ENCODE assay signal across 1 cellular context in genomic region chr1:36099681-36100341, GRCh38.
A peak's percentile ranks its signal among the peaks of the same experiment; 100 is the strongest.
TF ChIP-seq lines count a peak whose summit lies in the region.

No MANE protein-coding gene starts in this region.

TF ChIP-seq in K562, 482 proteins besides CTCF, POLR2A, EP300 and RAD21 (continued from another document and continues in another):
- TF ChIP-seq, protein P1, sequence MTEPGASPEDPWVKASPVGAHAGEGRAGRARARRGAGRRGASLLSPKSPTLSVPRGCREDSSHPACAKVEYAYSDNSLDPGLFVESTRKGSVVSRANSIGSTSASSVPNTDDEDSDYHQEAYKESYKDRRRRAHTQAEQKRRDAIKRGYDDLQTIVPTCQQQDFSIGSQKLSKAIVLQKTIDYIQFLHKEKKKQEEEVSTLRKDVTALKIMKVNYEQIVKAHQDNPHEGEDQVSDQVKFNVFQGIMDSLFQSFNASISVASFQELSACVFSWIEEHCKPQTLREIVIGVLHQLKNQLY (CRISPR knock-in tag; conservative IDR thresholded peaks at IDR 0.05) = 0 out of 4 replicates have a peak, but pooled peaks of 1 of the 2 experiments have one; percentile 76
- peak; percentile 34 for TF ChIP-seq BHLHE40 (IDR thresholded peaks at IDR 0.05; ENCODE audit: low read length)
- TF ChIP-seq PHB2 (IDR thresholded peaks at IDR 0.05; ENCODE audit: low read depth) = 0 out of 2 replicates have a peak, but pooled peaks have one; percentile 56
- peak; percentile 79; the same call in 1 of the 2 replicates for TF ChIP-seq ZNF830 (CRISPR knock-in tag; IDR thresholded peaks at IDR 0.05)
- TF ChIP-seq SMARCA4 (IDR thresholded peaks at IDR 0.05) = no peak
- no peak for TF ChIP-seq SP2 (IDR thresholded peaks at IDR 0.05; ENCODE audit: extremely low read depth, low read depth, low read length, poor library complexity, severe bottlenecking)
- TF ChIP-seq MAFK (IDR thresholded peaks at IDR 0.05; ENCODE audit: low read length) = peak; percentile 10; the same call in 1 of the 2 replicates
- no peak for TF ChIP-seq ATF1 (CRISPR knock-in tag; IDR thresholded peaks at IDR 0.05)
- peak; percentile 45; the same call in 1 of the 2 replicates for TF ChIP-seq ATF1 (tag; IDR thresholded peaks at IDR 0.05)
- TF ChIP-seq, protein P2, sequence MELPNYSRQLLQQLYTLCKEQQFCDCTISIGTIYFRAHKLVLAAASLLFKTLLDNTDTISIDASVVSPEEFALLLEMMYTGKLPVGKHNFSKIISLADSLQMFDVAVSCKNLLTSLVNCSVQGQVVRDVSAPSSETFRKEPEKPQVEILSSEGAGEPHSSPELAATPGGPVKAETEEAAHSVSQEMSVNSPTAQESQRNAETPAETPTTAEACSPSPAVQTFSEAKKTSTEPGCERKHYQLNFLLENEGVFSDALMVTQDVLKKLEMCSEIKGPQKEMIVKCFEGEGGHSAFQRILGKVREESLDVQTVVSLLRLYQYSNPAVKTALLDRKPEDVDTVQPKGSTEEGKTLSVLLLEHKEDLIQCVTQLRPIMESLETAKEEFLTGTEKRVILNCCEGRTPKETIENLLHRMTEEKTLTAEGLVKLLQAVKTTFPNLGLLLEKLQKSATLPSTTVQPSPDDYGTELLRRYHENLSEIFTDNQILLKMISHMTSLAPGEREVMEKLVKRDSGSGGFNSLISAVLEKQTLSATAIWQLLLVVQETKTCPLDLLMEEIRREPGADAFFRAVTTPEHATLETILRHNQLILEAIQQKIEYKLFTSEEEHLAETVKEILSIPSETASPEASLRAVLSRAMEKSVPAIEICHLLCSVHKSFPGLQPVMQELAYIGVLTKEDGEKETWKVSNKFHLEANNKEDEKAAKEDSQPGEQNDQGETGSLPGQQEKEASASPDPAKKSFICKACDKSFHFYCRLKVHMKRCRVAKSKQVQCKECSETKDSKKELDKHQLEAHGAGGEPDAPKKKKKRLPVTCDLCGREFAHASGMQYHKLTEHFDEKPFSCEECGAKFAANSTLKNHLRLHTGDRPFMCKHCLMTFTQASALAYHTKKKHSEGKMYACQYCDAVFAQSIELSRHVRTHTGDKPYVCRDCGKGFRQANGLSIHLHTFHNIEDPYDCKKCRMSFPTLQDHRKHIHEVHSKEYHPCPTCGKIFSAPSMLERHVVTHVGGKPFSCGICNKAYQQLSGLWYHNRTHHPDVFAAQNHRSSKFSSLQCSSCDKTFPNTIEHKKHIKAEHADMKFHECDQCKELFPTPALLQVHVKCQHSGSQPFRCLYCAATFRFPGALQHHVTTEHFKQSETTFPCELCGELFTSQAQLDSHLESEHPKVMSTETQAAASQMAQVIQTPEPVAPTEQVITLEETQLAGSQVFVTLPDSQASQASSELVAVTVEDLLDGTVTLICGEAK (IDR thresholded peaks at IDR 0.05) = no peak
- TF ChIP-seq, protein P2 (CRISPR knock-in tag; IDR thresholded peaks at IDR 0.05) = no peak
- TF ChIP-seq, protein P3, sequence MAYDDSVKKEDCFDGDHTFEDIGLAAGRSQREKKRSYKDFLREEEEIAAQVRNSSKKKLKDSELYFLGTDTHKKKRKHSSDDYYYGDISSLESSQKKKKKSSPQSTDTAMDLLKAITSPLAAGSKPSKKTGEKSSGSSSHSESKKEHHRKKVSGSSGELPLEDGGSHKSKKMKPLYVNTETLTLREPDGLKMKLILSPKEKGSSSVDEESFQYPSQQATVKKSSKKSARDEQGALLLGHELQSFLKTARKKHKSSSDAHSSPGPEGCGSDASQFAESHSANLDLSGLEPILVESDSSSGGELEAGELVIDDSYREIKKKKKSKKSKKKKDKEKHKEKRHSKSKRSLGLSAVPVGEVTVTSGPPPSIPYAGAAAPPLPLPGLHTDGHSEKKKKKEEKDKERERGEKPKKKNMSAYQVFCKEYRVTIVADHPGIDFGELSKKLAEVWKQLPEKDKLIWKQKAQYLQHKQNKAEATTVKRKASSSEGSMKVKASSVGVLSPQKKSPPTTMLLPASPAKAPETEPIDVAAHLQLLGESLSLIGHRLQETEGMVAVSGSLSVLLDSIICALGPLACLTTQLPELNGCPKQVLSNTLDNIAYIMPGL (CRISPR knock-in tag; IDR thresholded peaks at IDR 0.05) = no peak
- no peak for TF ChIP-seq ZNF41 (CRISPR knock-in tag; conservative IDR thresholded peaks at IDR 0.05)
- TF ChIP-seq NFIX (CRISPR knock-in tag; IDR thresholded peaks at IDR 0.05; ENCODE audit: low read depth) = no peak
- TF ChIP-seq, protein P4, sequence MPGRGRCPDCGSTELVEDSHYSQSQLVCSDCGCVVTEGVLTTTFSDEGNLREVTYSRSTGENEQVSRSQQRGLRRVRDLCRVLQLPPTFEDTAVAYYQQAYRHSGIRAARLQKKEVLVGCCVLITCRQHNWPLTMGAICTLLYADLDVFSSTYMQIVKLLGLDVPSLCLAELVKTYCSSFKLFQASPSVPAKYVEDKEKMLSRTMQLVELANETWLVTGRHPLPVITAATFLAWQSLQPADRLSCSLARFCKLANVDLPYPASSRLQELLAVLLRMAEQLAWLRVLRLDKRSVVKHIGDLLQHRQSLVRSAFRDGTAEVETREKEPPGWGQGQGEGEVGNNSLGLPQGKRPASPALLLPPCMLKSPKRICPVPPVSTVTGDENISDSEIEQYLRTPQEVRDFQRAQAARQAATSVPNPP (IDR thresholded peaks at IDR 0.05; ENCODE audit: borderline replicate concordance, insufficient read depth, insufficient read length) = no peak
- TF ChIP-seq, protein P5, sequence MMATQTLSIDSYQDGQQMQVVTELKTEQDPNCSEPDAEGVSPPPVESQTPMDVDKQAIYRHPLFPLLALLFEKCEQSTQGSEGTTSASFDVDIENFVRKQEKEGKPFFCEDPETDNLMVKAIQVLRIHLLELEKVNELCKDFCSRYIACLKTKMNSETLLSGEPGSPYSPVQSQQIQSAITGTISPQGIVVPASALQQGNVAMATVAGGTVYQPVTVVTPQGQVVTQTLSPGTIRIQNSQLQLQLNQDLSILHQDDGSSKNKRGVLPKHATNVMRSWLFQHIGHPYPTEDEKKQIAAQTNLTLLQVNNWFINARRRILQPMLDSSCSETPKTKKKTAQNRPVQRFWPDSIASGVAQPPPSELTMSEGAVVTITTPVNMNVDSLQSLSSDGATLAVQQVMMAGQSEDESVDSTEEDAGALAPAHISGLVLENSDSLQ (IDR thresholded peaks at IDR 0.05) = peak; percentile 64
- TF ChIP-seq, protein P6, sequence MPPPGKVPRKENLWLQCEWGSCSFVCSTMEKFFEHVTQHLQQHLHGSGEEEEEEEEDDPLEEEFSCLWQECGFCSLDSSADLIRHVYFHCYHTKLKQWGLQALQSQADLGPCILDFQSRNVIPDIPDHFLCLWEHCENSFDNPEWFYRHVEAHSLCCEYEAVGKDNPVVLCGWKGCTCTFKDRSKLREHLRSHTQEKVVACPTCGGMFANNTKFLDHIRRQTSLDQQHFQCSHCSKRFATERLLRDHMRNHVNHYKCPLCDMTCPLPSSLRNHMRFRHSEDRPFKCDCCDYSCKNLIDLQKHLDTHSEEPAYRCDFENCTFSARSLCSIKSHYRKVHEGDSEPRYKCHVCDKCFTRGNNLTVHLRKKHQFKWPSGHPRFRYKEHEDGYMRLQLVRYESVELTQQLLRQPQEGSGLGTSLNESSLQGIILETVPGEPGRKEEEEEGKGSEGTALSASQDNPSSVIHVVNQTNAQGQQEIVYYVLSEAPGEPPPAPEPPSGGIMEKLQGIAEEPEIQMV (tag; conservative IDR thresholded peaks at IDR 0.05; ENCODE audit: low read depth) = no peak; the same call in 1 of the 2 replicates
- TF ChIP-seq SMARCE1 (IDR thresholded peaks at IDR 0.05) = peak; percentile 59; the same call in 1 of the 2 replicates
- no peak for TF ChIP-seq ZFPM2 (CRISPR knock-in tag; IDR thresholded peaks at IDR 0.05)
- no peak for TF ChIP-seq GATAD2A (IDR thresholded peaks at IDR 0.05)
- TF ChIP-seq, protein P7, sequence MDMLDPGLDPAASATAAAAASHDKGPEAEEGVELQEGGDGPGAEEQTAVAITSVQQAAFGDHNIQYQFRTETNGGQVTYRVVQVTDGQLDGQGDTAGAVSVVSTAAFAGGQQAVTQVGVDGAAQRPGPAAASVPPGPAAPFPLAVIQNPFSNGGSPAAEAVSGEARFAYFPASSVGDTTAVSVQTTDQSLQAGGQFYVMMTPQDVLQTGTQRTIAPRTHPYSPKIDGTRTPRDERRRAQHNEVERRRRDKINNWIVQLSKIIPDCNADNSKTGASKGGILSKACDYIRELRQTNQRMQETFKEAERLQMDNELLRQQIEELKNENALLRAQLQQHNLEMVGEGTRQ (CRISPR knock-in tag; IDR thresholded peaks at IDR 0.05) = no peak
- TF ChIP-seq SMAD1 (IDR thresholded peaks at IDR 0.05; ENCODE audit: low read depth, low read length, partially characterized antibody) = no peak
- TF ChIP-seq ZNF589 (CRISPR knock-in tag; IDR thresholded peaks at IDR 0.05; ENCODE audit: low read depth) = no peak
- no peak for TF ChIP-seq HDAC3 (IDR thresholded peaks at IDR 0.05; ENCODE audit: borderline replicate concordance, partially characterized antibody)
- TF ChIP-seq PHB (CRISPR knock-in tag; IDR thresholded peaks at IDR 0.05) = no peak
- no peak for TF ChIP-seq SMAD2 (IDR thresholded peaks at IDR 0.05; ENCODE audit: low read depth, low read length)
- no peak for TF ChIP-seq NCOA2 (IDR thresholded peaks at IDR 0.05; ENCODE audit: partially characterized antibody in 2 of 2)
- peak; percentile 16; the same call in 1 of the 2 replicates for TF ChIP-seq PHF8 (IDR thresholded peaks at IDR 0.05; ENCODE audit: borderline replicate concordance, low read length)
- peak; percentile 60; the same call in 1 of the 2 replicates for TF ChIP-seq SP1 (CRISPR knock-in tag; IDR thresholded peaks at IDR 0.05)
- no peak for TF ChIP-seq UBTF (IDR thresholded peaks at IDR 0.05; ENCODE audit: borderline replicate concordance in 1 of 2, low read depth in 2 of 2, low read length in 2 of 2)
- no peak for TF ChIP-seq RHOXF2B (CRISPR knock-in tag; conservative IDR thresholded peaks at IDR 0.05)
- peak; percentile 53; the same call in 1 of the 2 replicates for TF ChIP-seq NBN (IDR thresholded peaks at IDR 0.05; ENCODE audit: low read depth)
- peak; percentile 34; the same call in 1 of the 2 replicates for TF ChIP-seq MAX (CRISPR knock-in tag; IDR thresholded peaks at IDR 0.05)
- no peak for TF ChIP-seq DIDO1 (tag; IDR thresholded peaks at IDR 0.05; ENCODE audit: low read depth)
- TF ChIP-seq ZNF780A (CRISPR knock-in tag; IDR thresholded peaks at IDR 0.05) = no peak
- TF ChIP-seq, protein P8, sequence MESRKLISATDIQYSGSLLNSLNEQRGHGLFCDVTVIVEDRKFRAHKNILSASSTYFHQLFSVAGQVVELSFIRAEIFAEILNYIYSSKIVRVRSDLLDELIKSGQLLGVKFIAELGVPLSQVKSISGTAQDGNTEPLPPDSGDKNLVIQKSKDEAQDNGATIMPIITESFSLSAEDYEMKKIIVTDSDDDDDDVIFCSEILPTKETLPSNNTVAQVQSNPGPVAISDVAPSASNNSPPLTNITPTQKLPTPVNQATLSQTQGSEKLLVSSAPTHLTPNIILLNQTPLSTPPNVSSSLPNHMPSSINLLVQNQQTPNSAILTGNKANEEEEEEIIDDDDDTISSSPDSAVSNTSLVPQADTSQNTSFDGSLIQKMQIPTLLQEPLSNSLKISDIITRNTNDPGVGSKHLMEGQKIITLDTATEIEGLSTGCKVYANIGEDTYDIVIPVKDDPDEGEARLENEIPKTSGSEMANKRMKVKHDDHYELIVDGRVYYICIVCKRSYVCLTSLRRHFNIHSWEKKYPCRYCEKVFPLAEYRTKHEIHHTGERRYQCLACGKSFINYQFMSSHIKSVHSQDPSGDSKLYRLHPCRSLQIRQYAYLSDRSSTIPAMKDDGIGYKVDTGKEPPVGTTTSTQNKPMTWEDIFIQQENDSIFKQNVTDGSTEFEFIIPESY (CRISPR knock-in tag; IDR thresholded peaks at IDR 0.05) = peak; percentile 58
- no peak for TF ChIP-seq IRF9 (tag; IDR thresholded peaks at IDR 0.05)
- TF ChIP-seq MEF2D (tag; conservative IDR thresholded peaks at IDR 0.05; ENCODE audit: low read depth) = no peak
